In the genomic region with DNA sequence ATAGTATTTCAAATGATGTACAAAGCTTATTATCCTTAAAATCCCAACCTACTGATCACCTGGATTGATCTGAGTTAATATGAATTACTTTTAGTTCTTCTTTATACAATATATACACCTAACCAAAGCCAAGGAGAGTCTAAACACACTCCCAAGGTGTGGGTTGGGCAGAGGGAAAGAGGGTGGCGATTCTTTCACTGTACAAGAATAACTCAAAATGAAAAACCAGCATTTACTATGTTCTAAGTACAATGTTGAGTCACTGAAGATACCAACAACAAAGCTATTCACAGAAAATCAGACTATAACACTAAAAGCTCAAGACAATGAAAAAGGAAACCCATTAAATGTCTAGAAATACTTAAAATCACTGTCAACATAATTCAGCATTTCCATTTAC, we compare ENCODE assay signal across 26 cellular contexts.
"Had no signal": no experiment of that assay in that cellular context is flagged by ENCODE, and none has a peak within 500 bp of the region (broad histone marks: within the 10 kb centered on the region; RNA-seq: fewer than 3 reads in every experiment).

No MANE protein-coding gene starts in this region.

- H3K4me3 ChIP-seq: ascending aorta, breast epithelium, cardiac muscle cell, colonic mucosa, dorsolateral prefrontal cortex had no signal

- H3K27me3 ChIP-seq: ascending aorta, breast epithelium, cardiac muscle cell, colonic mucosa, dorsolateral prefrontal cortex had no signal

- H3K27ac ChIP-seq: ascending aorta, breast epithelium, cardiac muscle cell, colonic mucosa, dorsolateral prefrontal cortex, VCaP had no signal

- DNase-seq: activated B cell treated with CpG ODN at 0.5 μM for 24 hours; activated CD4-positive, alpha-beta T cell treated with anti-CD3 and anti-CD28 coated beads, Interleukin-2, amount 10 ng/mL, durations not matched to agents 24 days and 14 days; activated CD8-positive, alpha-beta memory T cell treated with anti-CD3 and anti-CD28 coated beads, Interleukin-2, amount 10 ng/mL, durations not matched to agents 7 days and 5 days; activated CD8-positive, alpha-beta memory T cell treated with anti-CD3 and anti-CD28 coated beads, Interleukin-2, amount 50 U/mL, for 4 hours; activated CD8-positive, alpha-beta T cell treated with anti-CD3 and anti-CD28 coated beads, Interleukin-2, amount 10 ng/mL, durations not matched to agents 7 days and 5 days; activated effector memory CD4-positive, alpha-beta T cell treated with anti-CD3 and anti-CD28 coated beads, Interleukin-2, amount 50 U/mL, for 16 hours; activated naive CD4-positive, alpha-beta T cell treated with anti-CD3 and anti-CD28 coated beads, Interleukin-2, amount 10 ng/mL, durations not matched to agents 7 days and 5 days; activated naive CD8-positive, alpha-beta T cell treated with anti-CD3 and anti-CD28 coated beads, Interleukin-2, amount 10 ng/mL, durations not matched to agents 7 days and 5 days; activated T-cell treated with anti-CD3 and anti-CD28 coated beads, Interleukin-2, amount 50 U/mL, for 24 hours; central memory CD4-positive, alpha-beta T cell; cerebellar nuclear complex; colonic mucosa; dorsolateral prefrontal cortex; effector memory CD4-positive, alpha-beta T cell; endodermal cell; foreskin fibroblast; head of caudate nucleus; T-helper 2 cell had no signal

- H3K4me3 Mint-ChIP-seq: activated B cell treated with CpG ODN at 0.5 μM for 24 hours; activated CD4-positive, alpha-beta T cell treated with anti-CD3 and anti-CD28 coated beads, Interleukin-2, amount 10 ng/mL, durations not matched to agents 24 days and 14 days; activated CD8-positive, alpha-beta memory T cell treated with anti-CD3 and anti-CD28 coated beads, Interleukin-2, amount 10 ng/mL, durations not matched to agents 7 days and 5 days; activated CD8-positive, alpha-beta T cell treated with anti-CD3 and anti-CD28 coated beads, Interleukin-2, amount 10 ng/mL, durations not matched to agents 7 days and 5 days; activated naive CD4-positive, alpha-beta T cell treated with anti-CD3 and anti-CD28 coated beads, Interleukin-2, amount 10 ng/mL, durations not matched to agents 7 days and 5 days; activated naive CD8-positive, alpha-beta T cell treated with anti-CD3 and anti-CD28 coated beads, Interleukin-2, amount 10 ng/mL, durations not matched to agents 7 days and 5 days; activated T-cell treated with anti-CD3 and anti-CD28 coated beads, Interleukin-2, amount 50 U/mL, for 24 hours; brain; endodermal cell had no signal

- H3K36me3 ChIP-seq: ascending aorta, breast epithelium, cardiac muscle cell, colonic mucosa had no signal

- H3K4me1 ChIP-seq: breast epithelium, colonic mucosa had no signal

- H3K4me1 Mint-ChIP-seq: activated naive CD4-positive, alpha-beta T cell treated with anti-CD3 and anti-CD28 coated beads, Interleukin-2, amount 10 ng/mL, durations not matched to agents 7 days and 5 days had no signal

- FAIRE-seq: frontal cortex had no signal

- H3K9me3 ChIP-seq: ascending aorta, breast epithelium, colonic mucosa had no signal

- H3K9me3 Mint-ChIP-seq: activated CD4-positive, alpha-beta T cell treated with anti-CD3 and anti-CD28 coated beads, Interleukin-2, amount 10 ng/mL, durations not matched to agents 24 days and 14 days; activated naive CD4-positive, alpha-beta T cell treated with anti-CD3 and anti-CD28 coated beads, Interleukin-2, amount 10 ng/mL, durations not matched to agents 7 days and 5 days; activated naive CD8-positive, alpha-beta T cell treated with anti-CD3 and anti-CD28 coated beads, Interleukin-2, amount 10 ng/mL, durations not matched to agents 7 days and 5 days; activated T-cell treated with anti-CD3 and anti-CD28 coated beads, Interleukin-2, amount 50 U/mL, for 24 hours; endodermal cell had no signal

- H3K27ac Mint-ChIP-seq: activated B cell treated with CpG ODN at 0.5 μM for 24 hours; activated CD4-positive, alpha-beta T cell treated with anti-CD3 and anti-CD28 coated beads, Interleukin-2, amount 10 ng/mL, durations not matched to agents 24 days and 14 days; activated CD8-positive, alpha-beta memory T cell treated with anti-CD3 and anti-CD28 coated beads, Interleukin-2, amount 10 ng/mL, durations not matched to agents 7 days and 5 days; activated CD8-positive, alpha-beta T cell treated with anti-CD3 and anti-CD28 coated beads, Interleukin-2, amount 10 ng/mL, durations not matched to agents 7 days and 5 days; activated naive CD4-positive, alpha-beta T cell treated with anti-CD3 and anti-CD28 coated beads, Interleukin-2, amount 10 ng/mL, durations not matched to agents 7 days and 5 days; activated naive CD8-positive, alpha-beta T cell treated with anti-CD3 and anti-CD28 coated beads, Interleukin-2, amount 10 ng/mL, durations not matched to agents 7 days and 5 days; activated T-cell treated with anti-CD3 and anti-CD28 coated beads, Interleukin-2, amount 50 U/mL, for 24 hours; activated T-helper 2 cell treated with anti-CD3 and anti-CD28 coated beads, Interferon-gamma antibody, Interleukin-2, Interleukin-4, amounts not matched to agents 10 μg/mL and 5 μg/mL and 100 μg/mL, durations not matched to agents 14 hours and 24 hours and 36 hours; brain; endodermal cell had no signal

- ATAC-seq: activated CD8-positive, alpha-beta memory T cell treated with anti-CD3 and anti-CD28 coated beads, Interleukin-2, amount 10 ng/mL, durations not matched to agents 7 days and 5 days; activated CD8-positive, alpha-beta T cell treated with anti-CD3 and anti-CD28 coated beads, Interleukin-2, amount 10 ng/mL, durations not matched to agents 7 days and 5 days; esophagus mucosa had no signal

- H3K27me3 Mint-ChIP-seq: activated B cell treated with CpG ODN at 0.5 μM for 24 hours; activated CD4-positive, alpha-beta T cell treated with anti-CD3 and anti-CD28 coated beads, Interleukin-2, amount 10 ng/mL, durations not matched to agents 24 days and 14 days; activated CD8-positive, alpha-beta memory T cell treated with anti-CD3 and anti-CD28 coated beads, Interleukin-2, amount 10 ng/mL, durations not matched to agents 7 days and 5 days; activated naive CD4-positive, alpha-beta T cell treated with anti-CD3 and anti-CD28 coated beads, Interleukin-2, amount 10 ng/mL, durations not matched to agents 7 days and 5 days; activated naive CD8-positive, alpha-beta T cell treated with anti-CD3 and anti-CD28 coated beads, Interleukin-2, amount 10 ng/mL, durations not matched to agents 7 days and 5 days; activated T-cell treated with anti-CD3 and anti-CD28 coated beads, Interleukin-2, amount 50 U/mL, for 24 hours; brain had no signal
